In genomic region chr6:156816505-156816904, GRCh38 we compare ENCODE assay signal across 12 cellular contexts. TPM values are rescaled to one million over a fixed set of nuclear protein-coding genes. Genes with fewer than 3 reads are reported as not detected.
DNase-seq lines count a peak whose midpoint lies in the region; ATAC-seq and TF ChIP-seq lines count a peak whose summit lies in the region.
"Had no signal": no experiment of that assay in that cellular context is flagged by ENCODE, and none has a peak within 500 bp of the region (broad histone marks: within the 10 kb centered on the region; RNA-seq: fewer than 3 reads in every experiment).

No MANE protein-coding gene starts in this region.

- 47 to 53% (median 49%) methylated on average over 7 of the region's 7 CpGs for WGBS in adrenal gland, 4 donors

- H3K36me3 ChIP-seq in adrenal gland (replicated peaks in 1 of 2) (no peaks in the 10 kb centered on the region), gastrocnemius medialis (no peaks in the 10 kb centered on the region)

- no peaks in the 10 kb centered on the region for H3K27me3 ChIP-seq in adrenal gland
- no peaks in the 10 kb centered on the region for H3K27me3 ChIP-seq in gastrocnemius medialis

- peak overlapping the region in 2 of 5 donors; percentile 6 to 27 for H3K27ac ChIP-seq in adrenal gland
- H3K27ac ChIP-seq in gastrocnemius medialis = peak overlapping the region; percentile 89 to 95 (median 91)

- TF ChIP-seq CTCF in adrenal gland (IDR thresholded peaks at IDR 0.05) = no peak
- TF ChIP-seq CTCF in gastrocnemius medialis (IDR thresholded peaks at IDR 0.05 in 4 of 5, conservative IDR thresholded peaks at IDR 0.05 in 1 of 5) = no peak

- ATAC-seq in GM21360 (IDR thresholded peaks at IDR 0.05; ENCODE audit: unreplicated experiment) (peak; percentile 53), left lobe of liver (peak; percentile 80), gastrocnemius medialis (peak; percentile 98), HG02981 (IDR thresholded peaks at IDR 0.05; ENCODE audit: unreplicated experiment) (no peak), GM21737 (IDR thresholded peaks at IDR 0.05; ENCODE audit: unreplicated experiment) (no peak)
- no peak for ATAC-seq in activated T-helper 17 cell treated with anti-CD3 and anti-CD28 coated beads, Interleukin-2, amount 50 U/mL, for 72 hours (replicated peaks)

- TF ChIP-seq POLR2A in adrenal gland (IDR thresholded peaks at IDR 0.05) (no peak), gastrocnemius medialis (IDR thresholded peaks at IDR 0.05) (peak; percentile 64 to 67)

- H3K4me3 ChIP-seq in adrenal gland (no peak overlapping the region), gastrocnemius medialis (peak overlapping the region in 1 of 4 donors; percentile 17)

- in situ Hi-C loops in gastrocnemius medialis (cut with MboI; ENCODE audit: low sequenced_read_pairs in 4 of 4) = no loop called here

- no peak overlapping the region for H3K27ac Mint-ChIP-seq in activated T-helper 17 cell treated with anti-CD3 and anti-CD28 coated beads, Interleukin-2, amount 50 U/mL, for 72 hours

- H3K9me3 ChIP-seq in adrenal gland (replicated peaks in 1 of 3) = no peaks in the 10 kb centered on the region
- no peaks in the 10 kb centered on the region for H3K9me3 ChIP-seq in gastrocnemius medialis

- no peaks in the 10 kb centered on the region for H3K36me3 Mint-ChIP-seq in activated T-helper 17 cell treated with anti-CD3 and anti-CD28 coated beads, Interleukin-2, amount 50 U/mL, for 72 hours (ENCODE audit: low read depth)

- no peak overlapping the region for H3K4me3 Mint-ChIP-seq in activated T-helper 17 cell treated with anti-CD3 and anti-CD28 coated beads, Interleukin-2, amount 50 U/mL, for 72 hours

- DNase-seq in adrenal gland (peak in 5 of 7 donors; percentile 27 to 83 (median 62)), left lobe of liver (ENCODE audit: low spot score) (no peak), gastrocnemius medialis (peak; percentile 86 to 90), kidney glomerular epithelial cell (lab: John Stamatoyannopoulos, UW) (no peak)
- DNase-seq: activated CD8-positive, alpha-beta memory T cell treated with anti-CD3 and anti-CD28 coated beads for 24 hours; COR-L47; NCI-H524; stimulated activated CD4-positive, alpha-beta T cell treated with anti-CD3 and anti-CD28 coated beads, Interleukin-2, amount 100 ng/mL, for 48 hours had no signal

- H3K4me1 ChIP-seq in adrenal gland (replicated peaks in 1 of 2) = peaks cover 14 to 38% of the 10 kb centered on the region in 2 donors
- H3K4me1 ChIP-seq in gastrocnemius medialis = peaks cover 66 to 79% of the 10 kb centered on the region in 2 donors

- no peaks in the 10 kb centered on the region for H3K9me3 Mint-ChIP-seq in activated T-helper 17 cell treated with anti-CD3 and anti-CD28 coated beads, Interleukin-2, amount 50 U/mL, for 72 hours

- H3K4me1 Mint-ChIP-seq in activated T-helper 17 cell treated with anti-CD3 and anti-CD28 coated beads, Interleukin-2, amount 50 U/mL, for 72 hours = peaks cover 43% of the 10 kb centered on the region

- H3K27me3 Mint-ChIP-seq in activated T-helper 17 cell treated with anti-CD3 and anti-CD28 coated beads, Interleukin-2, amount 50 U/mL, for 72 hours = no peaks in the 10 kb centered on the region

- intact Hi-C loops in adrenal gland (cut with DNase I) (loop anchor here in 1 of 2 donors (10.0 kb wide), 1 partner anchor 118 kb away; no protein-coding TSS in a partner anchor), gastrocnemius medialis (cut with DNase I; ENCODE audit: low total_unique reads) (no loop called here)

RNA-seq across cellular contexts. Expression of gene ARID1B, which starts 39.3 kb away (rescaled TPM):
- total RNA-seq in adrenal gland (10 to 100 TPM; 36.8 to 85.6 (median 64.5) TPM), left lobe of liver (26.4 TPM), gastrocnemius medialis (10 to 100 TPM; 54.9 to 75.3 (median 62.0) TPM)
- polyA plus RNA-seq in adrenal gland = 10 to 100 TPM; 13.3 to 20.9 (median 20.7) TPM
- 10 to 100 TPM; 66.7 to 67.3 TPM for total RNA-seq in activated T-helper 17 cell treated with anti-CD3 and anti-CD28 coated beads, Interleukin-2, amount 50 U/mL, for 72 hours

Comparison
In these comparisons a context has a peak if more than half of its experiments do, and no peak if none do; other contexts are left out.
1. ATAC-seq: peak in GM21360 (single experiment), left lobe of liver (single experiment) and gastrocnemius medialis (2 of 2); none in HG02981 (single experiment), GM21737 (single experiment) and activated T-helper 17 cell treated with anti-CD3 and anti-CD28 coated beads, Interleukin-2, amount 50 U/mL, for 72 hours (single experiment).
2. DNase-seq: peak in adrenal gland (5 of 7) and gastrocnemius medialis (2 of 2); none in left lobe of liver (single experiment) and kidney glomerular epithelial cell (single experiment).
3. POLR2A ChIP-seq: peak in gastrocnemius medialis (2 of 2); none in adrenal gland (0 of 2).